ENCODE assay signal across 1 cellular context in genomic region chr10:77801474-77802238, GRCh38.
TF ChIP-seq lines count a peak whose summit lies in the region.

No MANE protein-coding gene starts in this region.

TF ChIP-seq in WTC11, 78 proteins besides CTCF, POLR2A, EP300 and RAD21 (continued from another document):
- no peak for TF ChIP-seq ARID4B (CRISPR knock-in tag; IDR thresholded peaks at IDR 0.05; ENCODE audit: borderline replicate concordance)
- no peak for TF ChIP-seq AFF4 (CRISPR knock-in tag; IDR thresholded peaks at IDR 0.05; ENCODE audit: borderline replicate concordance)
- TF ChIP-seq, protein P1, sequence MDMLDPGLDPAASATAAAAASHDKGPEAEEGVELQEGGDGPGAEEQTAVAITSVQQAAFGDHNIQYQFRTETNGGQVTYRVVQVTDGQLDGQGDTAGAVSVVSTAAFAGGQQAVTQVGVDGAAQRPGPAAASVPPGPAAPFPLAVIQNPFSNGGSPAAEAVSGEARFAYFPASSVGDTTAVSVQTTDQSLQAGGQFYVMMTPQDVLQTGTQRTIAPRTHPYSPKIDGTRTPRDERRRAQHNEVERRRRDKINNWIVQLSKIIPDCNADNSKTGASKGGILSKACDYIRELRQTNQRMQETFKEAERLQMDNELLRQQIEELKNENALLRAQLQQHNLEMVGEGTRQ (CRISPR knock-in tag; IDR thresholded peaks at IDR 0.05) = no peak
- TF ChIP-seq RELA (CRISPR knock-in tag; IDR thresholded peaks at IDR 0.05; ENCODE audit: borderline replicate concordance) = no peak
- no peak for TF ChIP-seq ZNF138 (CRISPR knock-in tag; conservative IDR thresholded peaks at IDR 0.05)
- no peak for TF ChIP-seq SP1 (CRISPR knock-in tag; conservative IDR thresholded peaks at IDR 0.05)
- TF ChIP-seq ZNF219 (CRISPR knock-in tag; IDR thresholded peaks at IDR 0.05; ENCODE audit: borderline replicate concordance) = no peak
